ENCODE assay signal across 9 cellular contexts in the genomic region with DNA sequence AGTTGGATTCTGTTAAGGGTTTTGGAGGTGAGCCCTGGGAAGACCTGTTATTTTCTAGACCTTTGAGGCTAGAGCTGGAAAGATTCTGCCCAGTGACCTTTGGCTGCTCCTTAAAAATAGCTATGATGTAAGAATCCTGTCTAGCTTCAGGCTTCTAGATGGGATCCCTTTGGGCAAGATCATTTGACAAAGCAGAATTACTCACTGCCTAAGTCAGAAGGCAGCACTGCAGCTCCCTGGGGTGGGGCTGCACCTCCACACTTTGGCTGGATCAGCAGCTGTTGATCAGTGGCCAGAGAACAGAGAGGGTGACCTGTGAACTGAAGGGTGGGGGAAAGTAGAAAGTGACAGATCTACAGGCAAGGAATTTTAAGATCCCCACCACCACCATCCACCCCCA.
DNase-seq lines count a peak whose midpoint lies in the region; ATAC-seq and TF ChIP-seq lines count a peak whose summit lies in the region.
"Had no signal": no experiment of that assay in that cellular context is flagged by ENCODE, and none has a peak within 500 bp of the region (broad histone marks: within the 10 kb centered on the region; RNA-seq: fewer than 3 reads in every experiment).

No MANE protein-coding gene starts in this region.

- peak; percentile 55 for DNase-seq in AG09319 (ENCODE audit: extremely low read depth, low read depth)
- peak; percentile 44 for DNase-seq in RPMI8226
- no peak for DNase-seq in esophagus squamous epithelium (lab: John Stamatoyannopoulos, UW)
- DNase-seq in ovary, result peak; percentile 41 to 60 (median 51)
- no peak for DNase-seq in GF-D8 (lab: John Stamatoyannopoulos, UW)
- no peak for DNase-seq in NCI-H2171 treated with DMSO at 0.1 percent for 48 hours (lab: John Stamatoyannopoulos, UW)
- DNase-seq: DND-41 had no signal

- intact Hi-C loops in esophagus squamous epithelium (cut with DNase I), result no loop called here
- intact Hi-C loops in ovary (cut with DNase I), result loop anchor here in 1 of 4 donors (10.0 kb wide), 1 partner anchor 106 kb away; a partner anchor contains a TSS

- H3K27ac ChIP-seq in esophagus squamous epithelium, result peak overlapping the region; percentile 63 to 86 (median 83)
- H3K27ac ChIP-seq in ovary, result peak overlapping the region; percentile 22 to 37

- ATAC-seq in GM18909 (IDR thresholded peaks at IDR 0.05; ENCODE audit: poor library complexity, unreplicated experiment), result no peak
- ATAC-seq in GM21447 (IDR thresholded peaks at IDR 0.05; ENCODE audit: unreplicated experiment), result no peak

- H3K4me1 ChIP-seq in esophagus squamous epithelium (peaks cover 32 to 69% (median 38%) of the 10 kb centered on the region in 3 donors), ovary (ENCODE audit: insufficient read depth) (peaks cover 9% of the 10 kb centered on the region)

- no peak overlapping the region for H3K4me3 ChIP-seq in esophagus squamous epithelium
- H3K4me3 ChIP-seq in ovary, result no peak overlapping the region

- TF ChIP-seq CTCF in AG09319 (IDR thresholded peaks at IDR 0.05; ENCODE audit: low read depth, low read length) (no peak), esophagus squamous epithelium (IDR thresholded peaks at IDR 0.05) (no peak), ovary (IDR thresholded peaks at IDR 0.05) (no peak)

- no peak for TF ChIP-seq EP300 in ovary (IDR thresholded peaks at IDR 0.05)

- TF ChIP-seq POLR2A in esophagus squamous epithelium (IDR thresholded peaks at IDR 0.05) (no peak), ovary (IDR thresholded peaks at IDR 0.05) (no peak)

- H3K9me3 ChIP-seq in esophagus squamous epithelium, result no peaks in the 10 kb centered on the region
- H3K9me3 ChIP-seq in ovary, result no peaks in the 10 kb centered on the region

- H3K36me3 ChIP-seq in esophagus squamous epithelium, result no peaks in the 10 kb centered on the region
- H3K36me3 ChIP-seq in ovary, result no peaks in the 10 kb centered on the region

- H3K27me3 ChIP-seq in esophagus squamous epithelium (no peaks in the 10 kb centered on the region), ovary (no peaks in the 10 kb centered on the region)

Comparison
In these comparisons a context has a peak if more than half of its experiments do, and no peak if none do; other contexts are left out.
1. DNase-seq: peak in AG09319 (single experiment), RPMI8226 (single experiment) and ovary (5 of 5); none in esophagus squamous epithelium (single experiment), GF-D8 (single experiment) and NCI-H2171 treated with DMSO at 0.1 percent for 48 hours (single experiment).